ENCODE assay signal across 19 cellular contexts in genomic region chr18:72458256-72458655, GRCh38.
DNase-seq lines count a peak whose midpoint lies in the region; ATAC-seq, FAIRE-seq and TF ChIP-seq lines count a peak whose summit lies in the region.
"Had no signal": no experiment of that assay in that cellular context is flagged by ENCODE, and none has a peak within 500 bp of the region (broad histone marks: within the 10 kb centered on the region; RNA-seq: fewer than 3 reads in every experiment).

No MANE protein-coding gene starts in this region.

- H2AFZ ChIP-seq in astrocyte (ENCODE audit: low read depth, low read length): no peak overlapping the region
- H2AFZ ChIP-seq: PC-9 had no signal

- H3K27me3 Mint-ChIP-seq in astrocyte (ENCODE audit: low read depth, unreplicated experiment): no peaks in the 10 kb centered on the region
- H3K27me3 Mint-ChIP-seq in stimulated activated naive CD8-positive, alpha-beta T cell treated with anti-CD3 and anti-CD28 coated beads, Interleukin-15, amount 100 ng/mL, for 72 hours: no peaks in the 10 kb centered on the region

- H3K27ac Mint-ChIP-seq in astrocyte (ENCODE audit: unreplicated experiment): no peak overlapping the region
- no peak overlapping the region for H3K27ac Mint-ChIP-seq in stimulated activated naive CD8-positive, alpha-beta T cell treated with anti-CD3 and anti-CD28 coated beads, Interleukin-15, amount 100 ng/mL, for 72 hours

- H3K4me1 ChIP-seq in astrocyte (ENCODE audit: insufficient read depth, low read length) (peaks cover 19% of the 10 kb centered on the region), kidney (ENCODE audit: control insufficient read depth in 1 of 2, insufficient read depth in 1 of 2, low read depth in 1 of 2, low read length in 2 of 2) (peaks cover 0 to 8% of the 10 kb centered on the region in 2 donors), upper lobe of left lung (no peaks in the 10 kb centered on the region)

- H3K27ac ChIP-seq in astrocyte (ENCODE audit: low read depth, low read length): no peak overlapping the region
- no peak overlapping the region for H3K27ac ChIP-seq in kidney (ENCODE audit: low read depth in 2 of 2, low read length in 2 of 2)
- no peak overlapping the region for H3K27ac ChIP-seq in upper lobe of left lung
- H3K27ac ChIP-seq: C4-2B, PC-9 had no signal

- no peaks in the 10 kb centered on the region for H3K27me3 ChIP-seq in astrocyte (ENCODE audit: insufficient read depth, low read length)
- H3K27me3 ChIP-seq in upper lobe of left lung: no peaks in the 10 kb centered on the region

- intact Hi-C loops in kidney (cut with DNase I): no loop called here

- H3K9me3 ChIP-seq in astrocyte (ENCODE audit: insufficient read depth, low read depth, low read length) (no peaks in the 10 kb centered on the region), kidney (ENCODE audit: control insufficient read depth in 1 of 2, low read length in 2 of 2) (no peaks in the 10 kb centered on the region), upper lobe of left lung (no peaks in the 10 kb centered on the region)

- no peaks in the 10 kb centered on the region for H3K36me3 ChIP-seq in astrocyte (ENCODE audit: insufficient read depth, low read length)
- no peaks in the 10 kb centered on the region for H3K36me3 ChIP-seq in kidney (ENCODE audit: control insufficient read depth in 1 of 2, insufficient read depth in 2 of 2, low read length in 2 of 2)
- no peaks in the 10 kb centered on the region for H3K36me3 ChIP-seq in upper lobe of left lung

- no peaks in the 10 kb centered on the region for H4K20me1 ChIP-seq in astrocyte (ENCODE audit: insufficient read depth, low read length)

- no peak for FAIRE-seq in astrocyte (lab: Jason Lieb, UNC)
- FAIRE-seq in kidney (lab: Jason Lieb, UNC): no peak
- FAIRE-seq: G401.6, H54, HepG2 had no signal

- peak; percentile 17 for DNase-seq in HT1080 (ENCODE audit: low read depth)
- DNase-seq in astrocyte (ENCODE audit: low read depth): peak; percentile 70
- peak; percentile 56 for DNase-seq in glomerular visceral epithelial cell (ENCODE audit: extremely low spot score)
- peak; percentile 21 for DNase-seq in retinal pigment epithelial cell (ENCODE audit: low read depth)
- no peak for DNase-seq in kidney
- no peak for DNase-seq in stimulated activated naive CD8-positive, alpha-beta T cell treated with anti-CD3 and anti-CD28 coated beads, Interleukin-15, amount 100 ng/mL, for 72 hours
- no peak for DNase-seq in upper lobe of left lung
- DNase-seq: DND-41, KBM-7, NCI-H1105 treated with DMSO at 0.1 percent for 48 hours, NCI-H1694, NCI-H345, NCI-H526, PC-9 had no signal

- no peaks in the 10 kb centered on the region for H3K36me3 Mint-ChIP-seq in astrocyte (ENCODE audit: low read depth, unreplicated experiment)

- TF ChIP-seq CTCF in astrocyte (IDR thresholded peaks at IDR 0.05; ENCODE audit: insufficient read depth, low read depth, low read length): no peak
- TF ChIP-seq CTCF in retinal pigment epithelial cell (conservative IDR thresholded peaks at IDR 0.05; ENCODE audit: low read depth, low read length): no peak
- TF ChIP-seq CTCF in kidney (IDR thresholded peaks at IDR 0.05; ENCODE audit: borderline replicate concordance, extremely low read depth, insufficient read depth): no peak
- TF ChIP-seq CTCF in upper lobe of left lung (IDR thresholded peaks at IDR 0.05): no peak

- H3K9ac ChIP-seq in astrocyte (ENCODE audit: low read length) (no peak overlapping the region), kidney (ENCODE audit: low read length in 2 of 2) (no peak overlapping the region)

- ATAC-seq in stimulated activated naive CD8-positive, alpha-beta T cell treated with anti-CD3 and anti-CD28 coated beads, Interleukin-15, amount 100 ng/mL, for 72 hours: no peak
- ATAC-seq in upper lobe of left lung (ENCODE audit: low FRiP score in 2 of 2) (no peak), HG03442 (IDR thresholded peaks at IDR 0.05; ENCODE audit: unreplicated experiment) (no peak)
- ATAC-seq: HepG2 had no signal

- no peak for TF ChIP-seq POLR2A in upper lobe of left lung (IDR thresholded peaks at IDR 0.05)

- H3K4me3 ChIP-seq in astrocyte (ENCODE audit: insufficient read depth, low read depth, low read length) (no peak overlapping the region), retinal pigment epithelial cell (ENCODE audit: low read length) (no peak overlapping the region), kidney (ENCODE audit: low read length in 2 of 2) (no peak overlapping the region), upper lobe of left lung (no peak overlapping the region)
- H3K4me3 ChIP-seq: PC-9 had no signal

- no peak overlapping the region for H3K4me2 ChIP-seq in astrocyte (ENCODE audit: low read length)
- H3K4me2 ChIP-seq: PC-9 had no signal

- no peak overlapping the region for H3K4me3 Mint-ChIP-seq in astrocyte (ENCODE audit: unreplicated experiment)
- no peak overlapping the region for H3K4me3 Mint-ChIP-seq in stimulated activated naive CD8-positive, alpha-beta T cell treated with anti-CD3 and anti-CD28 coated beads, Interleukin-15, amount 100 ng/mL, for 72 hours

- H3K4me1 Mint-ChIP-seq in astrocyte (ENCODE audit: low read depth, unreplicated experiment): no peaks in the 10 kb centered on the region
- H3K4me1 Mint-ChIP-seq in stimulated activated naive CD8-positive, alpha-beta T cell treated with anti-CD3 and anti-CD28 coated beads, Interleukin-15, amount 100 ng/mL, for 72 hours: no peaks in the 10 kb centered on the region

- no peak for TF ChIP-seq EP300 in upper lobe of left lung (IDR thresholded peaks at IDR 0.05)

- no peaks in the 10 kb centered on the region for H3K79me2 ChIP-seq in astrocyte (ENCODE audit: insufficient read depth, low read length)

- H3K9me3 Mint-ChIP-seq in astrocyte (ENCODE audit: unreplicated experiment): peaks cover 10% of the 10 kb centered on the region
- peaks cover 0 to 6% of the 10 kb centered on the region in 2 donors for H3K9me3 Mint-ChIP-seq in stimulated activated naive CD8-positive, alpha-beta T cell treated with anti-CD3 and anti-CD28 coated beads, Interleukin-15, amount 100 ng/mL, for 72 hours

Comparison
In these comparisons a context has a peak if more than half of its experiments do, and no peak if none do; other contexts are left out.
1. DNase-seq: peak in HT1080 (single experiment), astrocyte (single experiment), glomerular visceral epithelial cell (single experiment) and retinal pigment epithelial cell (single experiment); none in kidney (single experiment), stimulated activated naive CD8-positive, alpha-beta T cell treated with anti-CD3 and anti-CD28 coated beads, Interleukin-15, amount 100 ng/mL, for 72 hours (0 of 2) and upper lobe of left lung (0 of 2).